ENCODE assay signal across 1 cellular context in genomic region chr7:106590209-106590816, GRCh38.
A peak's percentile ranks its signal among the peaks of the same experiment; 100 is the strongest.
TF ChIP-seq lines count a peak whose summit lies in the region.

No MANE protein-coding gene starts in this region.

TF ChIP-seq in K562, 482 proteins besides CTCF, POLR2A, EP300 and RAD21 (continued from another document and continues in another):
- TF ChIP-seq, protein P1, sequence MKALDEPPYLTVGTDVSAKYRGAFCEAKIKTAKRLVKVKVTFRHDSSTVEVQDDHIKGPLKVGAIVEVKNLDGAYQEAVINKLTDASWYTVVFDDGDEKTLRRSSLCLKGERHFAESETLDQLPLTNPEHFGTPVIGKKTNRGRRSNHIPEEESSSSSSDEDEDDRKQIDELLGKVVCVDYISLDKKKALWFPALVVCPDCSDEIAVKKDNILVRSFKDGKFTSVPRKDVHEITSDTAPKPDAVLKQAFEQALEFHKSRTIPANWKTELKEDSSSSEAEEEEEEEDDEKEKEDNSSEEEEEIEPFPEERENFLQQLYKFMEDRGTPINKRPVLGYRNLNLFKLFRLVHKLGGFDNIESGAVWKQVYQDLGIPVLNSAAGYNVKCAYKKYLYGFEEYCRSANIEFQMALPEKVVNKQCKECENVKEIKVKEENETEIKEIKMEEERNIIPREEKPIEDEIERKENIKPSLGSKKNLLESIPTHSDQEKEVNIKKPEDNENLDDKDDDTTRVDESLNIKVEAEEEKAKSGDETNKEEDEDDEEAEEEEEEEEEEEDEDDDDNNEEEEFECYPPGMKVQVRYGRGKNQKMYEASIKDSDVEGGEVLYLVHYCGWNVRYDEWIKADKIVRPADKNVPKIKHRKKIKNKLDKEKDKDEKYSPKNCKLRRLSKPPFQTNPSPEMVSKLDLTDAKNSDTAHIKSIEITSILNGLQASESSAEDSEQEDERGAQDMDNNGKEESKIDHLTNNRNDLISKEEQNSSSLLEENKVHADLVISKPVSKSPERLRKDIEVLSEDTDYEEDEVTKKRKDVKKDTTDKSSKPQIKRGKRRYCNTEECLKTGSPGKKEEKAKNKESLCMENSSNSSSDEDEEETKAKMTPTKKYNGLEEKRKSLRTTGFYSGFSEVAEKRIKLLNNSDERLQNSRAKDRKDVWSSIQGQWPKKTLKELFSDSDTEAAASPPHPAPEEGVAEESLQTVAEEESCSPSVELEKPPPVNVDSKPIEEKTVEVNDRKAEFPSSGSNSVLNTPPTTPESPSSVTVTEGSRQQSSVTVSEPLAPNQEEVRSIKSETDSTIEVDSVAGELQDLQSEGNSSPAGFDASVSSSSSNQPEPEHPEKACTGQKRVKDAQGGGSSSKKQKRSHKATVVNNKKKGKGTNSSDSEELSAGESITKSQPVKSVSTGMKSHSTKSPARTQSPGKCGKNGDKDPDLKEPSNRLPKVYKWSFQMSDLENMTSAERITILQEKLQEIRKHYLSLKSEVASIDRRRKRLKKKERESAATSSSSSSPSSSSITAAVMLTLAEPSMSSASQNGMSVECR (CRISPR knock-in tag; IDR thresholded peaks at IDR 0.05), result no peak
- TF ChIP-seq ZNF75A (CRISPR knock-in tag; IDR thresholded peaks at IDR 0.05) (no peak), POLR2AphosphoS2 (IDR thresholded peaks at IDR 0.05; ENCODE audit: low read length) (no peak), PURB (CRISPR knock-in tag; IDR thresholded peaks at IDR 0.05; ENCODE audit: low read depth) (no peak), NR4A1 (CRISPR knock-in tag; IDR thresholded peaks at IDR 0.05) (0 out of 2 replicates have a peak, but pooled peaks have one; percentile 38), NR4A1 (tag; IDR thresholded peaks at IDR 0.05) (no peak), FOXA1 (IDR thresholded peaks at IDR 0.05; ENCODE audit: borderline replicate concordance) (no peak), FOXA3 (CRISPR knock-in tag; conservative IDR thresholded peaks at IDR 0.05 in 1 of 2, IDR thresholded peaks at IDR 0.05 in 1 of 2) (no peak), NUFIP1 (IDR thresholded peaks at IDR 0.05; ENCODE audit: partially characterized antibody) (no peak), CTCFL (IDR thresholded peaks at IDR 0.05; ENCODE audit: borderline replicate concordance, insufficient read depth, low read depth, low read length, poor library complexity, severe bottlenecking) (no peak), NEUROD1 (IDR thresholded peaks at IDR 0.05; ENCODE audit: borderline replicate concordance, low read depth, low read length, partially characterized antibody) (no peak), XRCC3 (IDR thresholded peaks at IDR 0.05) (no peak), ILK (tag; IDR thresholded peaks at IDR 0.05; ENCODE audit: borderline replicate concordance, low read depth) (no peak), TGIF2 (CRISPR knock-in tag; IDR thresholded peaks at IDR 0.05) (no peak), TSC22D4 (tag; IDR thresholded peaks at IDR 0.05) (no peak), RBM14 (IDR thresholded peaks at IDR 0.05; ENCODE audit: borderline replicate concordance, insufficient read depth, low read depth, low read length) (no peak), BCOR (IDR thresholded peaks at IDR 0.05) (no peak), TEAD1 (CRISPR knock-in tag; IDR thresholded peaks at IDR 0.05) (no peak), CHD1 (IDR thresholded peaks at IDR 0.05; ENCODE audit: low read length) (no peak), GATAD2B (IDR thresholded peaks at IDR 0.05; ENCODE audit: borderline replicate concordance) (no peak), RHOXF2B (CRISPR knock-in tag; conservative IDR thresholded peaks at IDR 0.05) (no peak), HOMEZ (CRISPR knock-in tag; IDR thresholded peaks at IDR 0.05) (no peak), ZNF512 (tag; IDR thresholded peaks at IDR 0.05) (no peak), POLR3A (IDR thresholded peaks at IDR 0.05; ENCODE audit: borderline replicate concordance, extremely low read depth, insufficient read depth, insufficient read length) (no peak), SNRNP70 (optimal IDR thresholded peaks at IDR 0.05; ENCODE audit: low read depth, low read length) (no peak), ZNF778 (CRISPR knock-in tag; IDR thresholded peaks at IDR 0.05) (no peak), MEF2A (IDR thresholded peaks at IDR 0.05; ENCODE audit: control insufficient read depth, low read depth, low read length) (no peak), TEAD4 (IDR thresholded peaks at IDR 0.05; ENCODE audit: low read length) (peak; percentile 69), TEAD4 (CRISPR knock-in tag; IDR thresholded peaks at IDR 0.05; ENCODE audit: borderline replicate concordance) (no peak), ZNF764 (CRISPR knock-in tag; IDR thresholded peaks at IDR 0.05; ENCODE audit: low read depth) (no peak), TFE3 (CRISPR knock-in tag; IDR thresholded peaks at IDR 0.05) (no peak), POU5F1 (IDR thresholded peaks at IDR 0.05; ENCODE audit: borderline replicate concordance, low read depth, low read length, partially characterized antibody) (no peak), ATF2 (CRISPR knock-in tag; IDR thresholded peaks at IDR 0.05) (no peak), MAZ (CRISPR knock-in tag; conservative IDR thresholded peaks at IDR 0.05 in 1 of 2, IDR thresholded peaks at IDR 0.05 in 1 of 2) (no peak)
- TF ChIP-seq, protein P2, sequence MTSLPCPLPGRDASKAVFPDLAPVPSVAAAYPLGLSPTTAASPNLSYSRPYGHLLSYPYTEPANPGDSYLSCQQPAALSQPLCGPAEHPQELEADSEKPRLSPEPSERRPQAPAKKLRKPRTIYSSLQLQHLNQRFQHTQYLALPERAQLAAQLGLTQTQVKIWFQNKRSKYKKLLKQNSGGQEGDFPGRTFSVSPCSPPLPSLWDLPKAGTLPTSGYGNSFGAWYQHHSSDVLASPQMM (CRISPR knock-in tag; IDR thresholded peaks at IDR 0.05), result no peak
- TF ChIP-seq, protein P3, sequence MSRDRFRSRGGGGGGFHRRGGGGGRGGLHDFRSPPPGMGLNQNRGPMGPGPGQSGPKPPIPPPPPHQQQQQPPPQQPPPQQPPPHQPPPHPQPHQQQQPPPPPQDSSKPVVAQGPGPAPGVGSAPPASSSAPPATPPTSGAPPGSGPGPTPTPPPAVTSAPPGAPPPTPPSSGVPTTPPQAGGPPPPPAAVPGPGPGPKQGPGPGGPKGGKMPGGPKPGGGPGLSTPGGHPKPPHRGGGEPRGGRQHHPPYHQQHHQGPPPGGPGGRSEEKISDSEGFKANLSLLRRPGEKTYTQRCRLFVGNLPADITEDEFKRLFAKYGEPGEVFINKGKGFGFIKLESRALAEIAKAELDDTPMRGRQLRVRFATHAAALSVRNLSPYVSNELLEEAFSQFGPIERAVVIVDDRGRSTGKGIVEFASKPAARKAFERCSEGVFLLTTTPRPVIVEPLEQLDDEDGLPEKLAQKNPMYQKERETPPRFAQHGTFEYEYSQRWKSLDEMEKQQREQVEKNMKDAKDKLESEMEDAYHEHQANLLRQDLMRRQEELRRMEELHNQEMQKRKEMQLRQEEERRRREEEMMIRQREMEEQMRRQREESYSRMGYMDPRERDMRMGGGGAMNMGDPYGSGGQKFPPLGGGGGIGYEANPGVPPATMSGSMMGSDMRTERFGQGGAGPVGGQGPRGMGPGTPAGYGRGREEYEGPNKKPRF (IDR thresholded peaks at IDR 0.05; ENCODE audit: low read depth, low read length), result no peak
- TF ChIP-seq, protein P4, sequence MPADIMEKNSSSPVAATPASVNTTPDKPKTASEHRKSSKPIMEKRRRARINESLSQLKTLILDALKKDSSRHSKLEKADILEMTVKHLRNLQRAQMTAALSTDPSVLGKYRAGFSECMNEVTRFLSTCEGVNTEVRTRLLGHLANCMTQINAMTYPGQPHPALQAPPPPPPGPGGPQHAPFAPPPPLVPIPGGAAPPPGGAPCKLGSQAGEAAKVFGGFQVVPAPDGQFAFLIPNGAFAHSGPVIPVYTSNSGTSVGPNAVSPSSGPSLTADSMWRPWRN (IDR thresholded peaks at IDR 0.05; ENCODE audit: low read depth), result no peak
- TF ChIP-seq, protein P5, sequence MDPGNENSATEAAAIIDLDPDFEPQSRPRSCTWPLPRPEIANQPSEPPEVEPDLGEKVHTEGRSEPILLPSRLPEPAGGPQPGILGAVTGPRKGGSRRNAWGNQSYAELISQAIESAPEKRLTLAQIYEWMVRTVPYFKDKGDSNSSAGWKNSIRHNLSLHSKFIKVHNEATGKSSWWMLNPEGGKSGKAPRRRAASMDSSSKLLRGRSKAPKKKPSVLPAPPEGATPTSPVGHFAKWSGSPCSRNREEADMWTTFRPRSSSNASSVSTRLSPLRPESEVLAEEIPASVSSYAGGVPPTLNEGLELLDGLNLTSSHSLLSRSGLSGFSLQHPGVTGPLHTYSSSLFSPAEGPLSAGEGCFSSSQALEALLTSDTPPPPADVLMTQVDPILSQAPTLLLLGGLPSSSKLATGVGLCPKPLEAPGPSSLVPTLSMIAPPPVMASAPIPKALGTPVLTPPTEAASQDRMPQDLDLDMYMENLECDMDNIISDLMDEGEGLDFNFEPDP (CRISPR knock-in tag; IDR thresholded peaks at IDR 0.05), result no peak
- TF ChIP-seq, protein P6, sequence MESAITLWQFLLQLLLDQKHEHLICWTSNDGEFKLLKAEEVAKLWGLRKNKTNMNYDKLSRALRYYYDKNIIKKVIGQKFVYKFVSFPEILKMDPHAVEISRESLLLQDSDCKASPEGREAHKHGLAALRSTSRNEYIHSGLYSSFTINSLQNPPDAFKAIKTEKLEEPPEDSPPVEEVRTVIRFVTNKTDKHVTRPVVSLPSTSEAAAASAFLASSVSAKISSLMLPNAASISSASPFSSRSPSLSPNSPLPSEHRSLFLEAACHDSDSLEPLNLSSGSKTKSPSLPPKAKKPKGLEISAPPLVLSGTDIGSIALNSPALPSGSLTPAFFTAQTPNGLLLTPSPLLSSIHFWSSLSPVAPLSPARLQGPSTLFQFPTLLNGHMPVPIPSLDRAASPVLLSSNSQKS (CRISPR knock-in tag; IDR thresholded peaks at IDR 0.05), result no peak
